ENCODE assay signal across 24 cellular contexts in the genomic region with DNA sequence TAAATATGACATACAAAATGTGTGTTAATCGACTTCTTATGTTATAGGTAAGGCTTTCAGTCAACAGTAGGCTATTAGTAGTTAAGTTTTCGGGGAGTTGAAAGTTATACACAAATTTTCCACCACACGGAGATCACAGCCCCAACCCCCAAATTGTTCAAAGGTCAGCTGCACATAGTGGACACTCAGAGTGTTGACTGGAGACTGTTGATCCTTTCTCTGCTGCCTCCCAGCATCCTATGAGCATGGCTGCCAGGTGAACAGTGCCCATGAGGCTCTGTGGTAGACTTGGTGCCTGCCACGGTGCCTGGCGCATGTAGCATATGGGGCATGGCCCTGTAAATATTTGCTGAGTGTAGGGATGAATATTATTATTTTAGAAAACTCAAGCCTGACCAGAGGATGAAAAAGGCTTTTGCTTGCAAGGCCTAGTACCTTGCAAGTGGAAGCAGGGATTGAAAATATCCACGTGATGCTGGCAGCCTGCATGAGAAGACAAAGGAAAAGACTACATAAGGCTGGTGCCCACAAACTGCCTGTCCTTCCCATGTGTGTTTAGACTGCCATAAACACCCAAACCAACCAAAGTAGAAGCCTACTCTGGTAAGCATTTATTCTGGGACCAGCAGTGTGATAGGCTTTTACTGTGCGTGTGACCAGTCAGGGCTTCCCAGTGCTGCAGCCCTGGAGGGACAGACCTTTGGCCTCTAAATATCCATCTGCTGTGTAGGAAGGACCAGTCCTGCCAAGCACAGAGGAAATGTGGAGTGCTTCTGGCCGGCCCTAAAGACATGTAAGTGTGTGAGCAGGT.
DNase-seq lines count a peak whose midpoint lies in the region; ATAC-seq, FAIRE-seq and TF ChIP-seq lines count a peak whose summit lies in the region.
"Had no signal": no experiment of that assay in that cellular context is flagged by ENCODE, and none has a peak within 500 bp of the region (broad histone marks: within the 10 kb centered on the region; RNA-seq: fewer than 3 reads in every experiment).

No MANE protein-coding gene starts in this region.

- 38% methylated on average over 8 of the region's 8 CpGs for WGBS in HepG2 (ENCODE audit: low lambda C conversion rate)

- H3K27ac ChIP-seq in CD4-positive, CD25-positive, alpha-beta regulatory T cell (ENCODE audit: insufficient read depth, low read length, poor library complexity, severe bottlenecking) = no peak overlapping the region
- H3K27ac ChIP-seq in KOPT-K1 (ENCODE audit: low read depth, low read length, poor library complexity, severe bottlenecking) (peak overlapping the region; percentile 98), HepG2 (ENCODE audit: extremely low read length, insufficient read depth, low read length) (peak overlapping the region; percentile 29)

- peak overlapping the region in 2 of 3 donors; percentile 69 to 80 for H3K27ac Mint-ChIP-seq in CD4-positive, CD25-positive, alpha-beta regulatory T cell
- H3K27ac Mint-ChIP-seq: GM23338 had no signal

- H3K27me3 Mint-ChIP-seq in CD4-positive, CD25-positive, alpha-beta regulatory T cell = no peaks in the 10 kb centered on the region
- H3K27me3 Mint-ChIP-seq: CD4-positive, alpha-beta T cell had no signal

- peak overlapping the region; percentile 33 for H3K4me2 ChIP-seq in HepG2 (ENCODE audit: low read depth, low read length)
- H3K4me2 ChIP-seq: GM23338 had no signal

- no peak for TF ChIP-seq RAD21 in HepG2 (CRISPR knock-in tag; IDR thresholded peaks at IDR 0.05)

- no peak overlapping the region; the same call in 1 of the 2 replicates for H3K9ac ChIP-seq in HepG2 (ENCODE audit: insufficient read depth, low read depth, low read length)

- H4K20me1 ChIP-seq in HepG2 (ENCODE audit: insufficient read depth, low read length) = no peaks in the 10 kb centered on the region

- H3K4me1 Mint-ChIP-seq in CD4-positive, CD25-positive, alpha-beta regulatory T cell = peaks cover 16 to 52% (median 39%) of the 10 kb centered on the region in 4 donors

- H3K36me3 ChIP-seq in CD4-positive, CD25-positive, alpha-beta regulatory T cell (ENCODE audit: control insufficient read depth, insufficient read depth, low read length) = peaks cover 30% of the 10 kb centered on the region
- peaks cover 14% of the 10 kb centered on the region for H3K36me3 ChIP-seq in KOPT-K1 (ENCODE audit: insufficient read depth, low read length)
- H3K36me3 ChIP-seq in HepG2 (replicated peaks in 1 of 2; ENCODE audit: control insufficient read depth in 1 of 2, insufficient read depth in 2 of 2, low read length in 2 of 2) = peaks cover 0 to 3% of the 10 kb centered on the region in 2 experiments; a peak in 1 of 5 replicates

- no peak overlapping the region for H2AFZ ChIP-seq in HepG2 (ENCODE audit: low read length)

- H3K4me1 ChIP-seq in CD4-positive, CD25-positive, alpha-beta regulatory T cell (ENCODE audit: control insufficient read depth, insufficient read depth, low read length, poor library complexity, severe bottlenecking) = peaks cover 21% of the 10 kb centered on the region
- H3K4me1 ChIP-seq in HepG2 (ENCODE audit: insufficient read depth, low read length) = peaks cover 61% of the 10 kb centered on the region

- H3K27me3 ChIP-seq in CD4-positive, CD25-positive, alpha-beta regulatory T cell (ENCODE audit: control insufficient read depth, insufficient read depth, low read length) = no peaks in the 10 kb centered on the region
- no peaks in the 10 kb centered on the region for H3K27me3 ChIP-seq in HepG2 (ENCODE audit: control insufficient read depth in 1 of 2, insufficient read depth in 2 of 2, low read length in 2 of 2)

- H3K4me3 ChIP-seq in CD4-positive, CD25-positive, alpha-beta regulatory T cell (ENCODE audit: low read depth, low read length) = no peak overlapping the region
- H3K4me3 ChIP-seq in HepG2 (replicated peaks in 1 of 3; ENCODE audit: insufficient read depth in 1 of 3, low read depth in 2 of 3, low read length in 3 of 3) = peak overlapping the region in 1 of 3 experiments; percentile 31; a peak in 1 of 6 replicates
- H3K4me3 ChIP-seq: GM12878, GM23338, K562 had no signal

- TF ChIP-seq EP300 in HepG2 (IDR thresholded peaks at IDR 0.05; ENCODE audit: low read depth in 2 of 2, low read length in 2 of 2) (no peak; a peak in 1 of 4 replicates), HepG2 (CRISPR knock-in tag; IDR thresholded peaks at IDR 0.05; ENCODE audit: borderline replicate concordance) (no peak)

- H3K9me3 ChIP-seq in CD4-positive, CD25-positive, alpha-beta regulatory T cell (ENCODE audit: control insufficient read depth in 2 of 2, low read length in 2 of 2) = no peaks in the 10 kb centered on the region
- H3K9me3 ChIP-seq in KOPT-K1 (ENCODE audit: insufficient read depth, low read length, poor library complexity, severe bottlenecking) = no peaks in the 10 kb centered on the region
- no peaks in the 10 kb centered on the region for H3K9me3 ChIP-seq in HepG2 (ENCODE audit: low read length)

- H3K9me3 Mint-ChIP-seq in CD4-positive, CD25-positive, alpha-beta regulatory T cell = no peaks in the 10 kb centered on the region
- H3K9me3 Mint-ChIP-seq: CD4-positive, alpha-beta T cell; GM23338 had no signal

- no peak for DNase-seq in CD4-positive, CD25-positive, alpha-beta regulatory T cell
- DNase-seq in HepG2 (ENCODE audit: low spot score) (peak; percentile 54), ureter (ENCODE audit: low spot score) (peak; percentile 12), kidney tubule cell (ENCODE audit: low spot score) (no peak)
- DNase-seq: AML-193; CD4-positive, alpha-beta T cell; DMS153; NCI-H1417; NCI-H187; NCI-H2107; NCI-H226; NCI-H524; NCI-H82; PC-3; RPMI8226; SHP77 treated with DMSO at 0.1 percent for 48 hours had no signal

- CTCF ChIA-PET in HepG2 (lab: Yijun Ruan, JAX; ENCODE audit: low intra/inter-chr PET ratio, low total read pairs) = no interaction called here

- peak overlapping the region in 2 of 4 donors; percentile 39 to 55 for H3K4me3 Mint-ChIP-seq in CD4-positive, CD25-positive, alpha-beta regulatory T cell
- H3K4me3 Mint-ChIP-seq: CD4-positive, alpha-beta T cell; GM23338 had no signal

- H3K36me3 Mint-ChIP-seq in CD4-positive, CD25-positive, alpha-beta regulatory T cell = peaks cover 44% of the 10 kb centered on the region

- intact Hi-C loops in HepG2 (cut with micrococcal nuclease; ENCODE audit: unreplicated experiment) = loop anchor here (10.0 kb wide), 1 partner anchor 230 kb away; a partner anchor contains a TSS

- in situ Hi-C loops in HepG2 (cut with HindIII; ENCODE audit: extremely low pct_ligation_motif_present, low pct_unique_long_range_greater_than_20kb) = no loop called here

- TF ChIP-seq POLR2A in HepG2 (IDR thresholded peaks at IDR 0.05; ENCODE audit: insufficient read depth in 1 of 2, low read depth in 2 of 2, low read length in 2 of 2) = no peak

- ATAC-seq in CD4-positive, CD25-positive, alpha-beta regulatory T cell (ENCODE audit: low read depth in 2 of 2) = no peak
- ATAC-seq in HepG2 (peak; percentile 84), HG03460 (IDR thresholded peaks at IDR 0.05; ENCODE audit: unreplicated experiment) (no peak), GM18511 (IDR thresholded peaks at IDR 0.05; ENCODE audit: unreplicated experiment) (no peak)
- ATAC-seq: GM12878, GM23338, HCT116, K562, PC-3, SK-N-SH treated with all-trans-retinoic acid at 6 μM for 48 hours had no signal

- no peak for TF ChIP-seq CTCF in HepG2 (CRISPR knock-in tag; IDR thresholded peaks at IDR 0.05)

- peak; percentile 72 for FAIRE-seq in HepG2 (lab: Jason Lieb, UNC)
- FAIRE-seq: GM12878, K562 had no signal

- no peaks in the 10 kb centered on the region for H3K79me2 ChIP-seq in HepG2 (ENCODE audit: insufficient read depth, low read length)

- POLR2A ChIA-PET in HepG2 (lab: Yijun Ruan, JAX) = no interaction called here

- no TSS peak for BruUV-seq in HepG2 (replicated peaks; lab: Mats Ljungman, UMichigan)

TF ChIP-seq in HepG2, 621 proteins besides CTCF, POLR2A, EP300 and RAD21 (continues in another document):
- no peak for TF ChIP-seq SNRNP70 (IDR thresholded peaks at IDR 0.05; ENCODE audit: low read depth, low read length)
- TF ChIP-seq CCDC6 (CRISPR knock-in tag; IDR thresholded peaks at IDR 0.05) = no peak
- TF ChIP-seq GLI4 (CRISPR knock-in tag; IDR thresholded peaks at IDR 0.05; ENCODE audit: borderline replicate concordance) = no peak
- no peak for TF ChIP-seq ZNF367 (CRISPR knock-in tag; IDR thresholded peaks at IDR 0.05; ENCODE audit: borderline replicate concordance)
- TF ChIP-seq KDM4B (CRISPR knock-in tag; IDR thresholded peaks at IDR 0.05) = no peak
- no peak for TF ChIP-seq RNF2 (conservative IDR thresholded peaks at IDR 0.05; ENCODE audit: low read depth)
- TF ChIP-seq HOXA3 (CRISPR knock-in tag; IDR thresholded peaks at IDR 0.05) = peak; percentile 39; the same call in 1 of the 2 replicates
- TF ChIP-seq SP5 (CRISPR knock-in tag; IDR thresholded peaks at IDR 0.05; ENCODE audit: borderline replicate concordance, low read depth) = no peak
- TF ChIP-seq, protein P1, sequence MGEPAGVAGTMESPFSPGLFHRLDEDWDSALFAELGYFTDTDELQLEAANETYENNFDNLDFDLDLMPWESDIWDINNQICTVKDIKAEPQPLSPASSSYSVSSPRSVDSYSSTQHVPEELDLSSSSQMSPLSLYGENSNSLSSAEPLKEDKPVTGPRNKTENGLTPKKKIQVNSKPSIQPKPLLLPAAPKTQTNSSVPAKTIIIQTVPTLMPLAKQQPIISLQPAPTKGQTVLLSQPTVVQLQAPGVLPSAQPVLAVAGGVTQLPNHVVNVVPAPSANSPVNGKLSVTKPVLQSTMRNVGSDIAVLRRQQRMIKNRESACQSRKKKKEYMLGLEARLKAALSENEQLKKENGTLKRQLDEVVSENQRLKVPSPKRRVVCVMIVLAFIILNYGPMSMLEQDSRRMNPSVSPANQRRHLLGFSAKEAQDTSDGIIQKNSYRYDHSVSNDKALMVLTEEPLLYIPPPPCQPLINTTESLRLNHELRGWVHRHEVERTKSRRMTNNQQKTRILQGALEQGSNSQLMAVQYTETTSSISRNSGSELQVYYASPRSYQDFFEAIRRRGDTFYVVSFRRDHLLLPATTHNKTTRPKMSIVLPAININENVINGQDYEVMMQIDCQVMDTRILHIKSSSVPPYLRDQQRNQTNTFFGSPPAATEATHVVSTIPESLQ (CRISPR knock-in tag; conservative IDR thresholded peaks at IDR 0.05) = no peak
- no peak for TF ChIP-seq NR2C2 (CRISPR knock-in tag; IDR thresholded peaks at IDR 0.05; ENCODE audit: borderline replicate concordance)
- peak; percentile 59; the same call in 1 of the 2 replicates for TF ChIP-seq RFX5 (IDR thresholded peaks at IDR 0.05; ENCODE audit: low read depth, low read length)
- TF ChIP-seq YEATS2 (CRISPR knock-in tag; IDR thresholded peaks at IDR 0.05; ENCODE audit: borderline replicate concordance) = no peak
- no peak for TF ChIP-seq ZFYVE20 (CRISPR knock-in tag; IDR thresholded peaks at IDR 0.05; ENCODE audit: borderline replicate concordance, low read depth)
- TF ChIP-seq FOXK2 (IDR thresholded peaks at IDR 0.05) = no peak
- TF ChIP-seq KLF15 (CRISPR knock-in tag; IDR thresholded peaks at IDR 0.05; ENCODE audit: borderline replicate concordance) = no peak

Comparison
In these comparisons a context has a peak if more than half of its experiments do, and no peak if none do; other contexts are left out.
1. DNase-seq: peak in HepG2 (single experiment) and ureter (single experiment); none in CD4-positive, CD25-positive, alpha-beta regulatory T cell (0 of 3) and kidney tubule cell (single experiment).